ENCODE assay signal across 1 cellular context in the genomic region with DNA sequence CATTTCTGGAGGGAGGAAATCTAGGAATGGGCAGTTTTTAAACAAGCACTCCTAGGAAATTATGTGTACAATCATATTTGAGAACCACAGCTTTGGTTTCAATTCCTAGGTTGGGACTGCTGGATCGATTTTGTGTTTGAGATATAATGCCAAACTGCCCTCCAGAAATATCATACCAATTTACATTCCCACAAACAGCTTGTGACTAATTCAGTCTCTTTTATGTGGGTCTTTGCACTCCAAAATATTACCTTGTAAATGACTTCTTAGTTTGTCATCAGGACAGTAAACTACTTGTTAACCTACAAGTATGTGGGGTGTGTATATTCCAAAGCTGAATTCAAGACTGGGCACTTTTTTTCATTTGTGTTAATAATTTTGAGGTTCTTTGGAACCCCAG.
TF ChIP-seq lines count a peak whose summit lies in the region.

No MANE protein-coding gene starts in this region.

TF ChIP-seq in HCT116, 20 proteins besides CTCF, POLR2A, EP300 and RAD21 (continued from another document):
- TF ChIP-seq, protein P1, sequence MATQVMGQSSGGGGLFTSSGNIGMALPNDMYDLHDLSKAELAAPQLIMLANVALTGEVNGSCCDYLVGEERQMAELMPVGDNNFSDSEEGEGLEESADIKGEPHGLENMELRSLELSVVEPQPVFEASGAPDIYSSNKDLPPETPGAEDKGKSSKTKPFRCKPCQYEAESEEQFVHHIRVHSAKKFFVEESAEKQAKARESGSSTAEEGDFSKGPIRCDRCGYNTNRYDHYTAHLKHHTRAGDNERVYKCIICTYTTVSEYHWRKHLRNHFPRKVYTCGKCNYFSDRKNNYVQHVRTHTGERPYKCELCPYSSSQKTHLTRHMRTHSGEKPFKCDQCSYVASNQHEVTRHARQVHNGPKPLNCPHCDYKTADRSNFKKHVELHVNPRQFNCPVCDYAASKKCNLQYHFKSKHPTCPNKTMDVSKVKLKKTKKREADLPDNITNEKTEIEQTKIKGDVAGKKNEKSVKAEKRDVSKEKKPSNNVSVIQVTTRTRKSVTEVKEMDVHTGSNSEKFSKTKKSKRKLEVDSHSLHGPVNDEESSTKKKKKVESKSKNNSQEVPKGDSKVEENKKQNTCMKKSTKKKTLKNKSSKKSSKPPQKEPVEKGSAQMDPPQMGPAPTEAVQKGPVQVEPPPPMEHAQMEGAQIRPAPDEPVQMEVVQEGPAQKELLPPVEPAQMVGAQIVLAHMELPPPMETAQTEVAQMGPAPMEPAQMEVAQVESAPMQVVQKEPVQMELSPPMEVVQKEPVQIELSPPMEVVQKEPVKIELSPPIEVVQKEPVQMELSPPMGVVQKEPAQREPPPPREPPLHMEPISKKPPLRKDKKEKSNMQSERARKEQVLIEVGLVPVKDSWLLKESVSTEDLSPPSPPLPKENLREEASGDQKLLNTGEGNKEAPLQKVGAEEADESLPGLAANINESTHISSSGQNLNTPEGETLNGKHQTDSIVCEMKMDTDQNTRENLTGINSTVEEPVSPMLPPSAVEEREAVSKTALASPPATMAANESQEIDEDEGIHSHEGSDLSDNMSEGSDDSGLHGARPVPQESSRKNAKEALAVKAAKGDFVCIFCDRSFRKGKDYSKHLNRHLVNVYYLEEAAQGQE (IDR thresholded peaks at IDR 0.05; ENCODE audit: low read depth) = no peak
- TF ChIP-seq, protein P2, sequence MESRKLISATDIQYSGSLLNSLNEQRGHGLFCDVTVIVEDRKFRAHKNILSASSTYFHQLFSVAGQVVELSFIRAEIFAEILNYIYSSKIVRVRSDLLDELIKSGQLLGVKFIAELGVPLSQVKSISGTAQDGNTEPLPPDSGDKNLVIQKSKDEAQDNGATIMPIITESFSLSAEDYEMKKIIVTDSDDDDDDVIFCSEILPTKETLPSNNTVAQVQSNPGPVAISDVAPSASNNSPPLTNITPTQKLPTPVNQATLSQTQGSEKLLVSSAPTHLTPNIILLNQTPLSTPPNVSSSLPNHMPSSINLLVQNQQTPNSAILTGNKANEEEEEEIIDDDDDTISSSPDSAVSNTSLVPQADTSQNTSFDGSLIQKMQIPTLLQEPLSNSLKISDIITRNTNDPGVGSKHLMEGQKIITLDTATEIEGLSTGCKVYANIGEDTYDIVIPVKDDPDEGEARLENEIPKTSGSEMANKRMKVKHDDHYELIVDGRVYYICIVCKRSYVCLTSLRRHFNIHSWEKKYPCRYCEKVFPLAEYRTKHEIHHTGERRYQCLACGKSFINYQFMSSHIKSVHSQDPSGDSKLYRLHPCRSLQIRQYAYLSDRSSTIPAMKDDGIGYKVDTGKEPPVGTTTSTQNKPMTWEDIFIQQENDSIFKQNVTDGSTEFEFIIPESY (IDR thresholded peaks at IDR 0.05; ENCODE audit: extremely low read depth, insufficient replicate concordance, low read length) = no peak
- TF ChIP-seq POLR2AphosphoS5 (IDR thresholded peaks at IDR 0.05; ENCODE audit: low read depth, low read length) (peak; percentile 37; the same call in 1 of the 2 replicates), JUND (IDR thresholded peaks at IDR 0.05) (peak; percentile 83), ELF1 (IDR thresholded peaks at IDR 0.05; ENCODE audit: borderline replicate concordance, low read depth) (no peak), ZFX (IDR thresholded peaks at IDR 0.05) (no peak), FOSL1 (IDR thresholded peaks at IDR 0.05; ENCODE audit: low read depth) (peak; percentile 91), EGR1 (IDR thresholded peaks at IDR 0.05; ENCODE audit: low read depth) (no peak), SRF (IDR thresholded peaks at IDR 0.05; ENCODE audit: low read depth) (peak; percentile 53)
- TF ChIP-seq, protein P3, sequence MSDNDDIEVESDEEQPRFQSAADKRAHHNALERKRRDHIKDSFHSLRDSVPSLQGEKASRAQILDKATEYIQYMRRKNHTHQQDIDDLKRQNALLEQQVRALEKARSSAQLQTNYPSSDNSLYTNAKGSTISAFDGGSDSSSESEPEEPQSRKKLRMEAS (IDR thresholded peaks at IDR 0.05) = no peak
TF ChIP-seq in HCT116: peak in this region for 8.
